Comparison of ENCODE assay signal across 24 cellular contexts in genomic region chr5:60402161-60402785, GRCh38.
"Had no signal": no experiment of that assay in that cellular context is flagged by ENCODE, and none has a peak within 500 bp of the region (broad histone marks: within the 10 kb centered on the region; RNA-seq: fewer than 3 reads in every experiment).

No MANE protein-coding gene starts in this region.

- H3K27me3 ChIP-seq: esophagus muscularis mucosa, foreskin keratinocyte, neutrophil, right lobe of liver, testis, tibial nerve, upper lobe of right lung, uterus had no signal

- H3K27me3 Mint-ChIP-seq: memory B cell; natural killer cell treated with Interleukin-12 subunit alpha and Interleukin-12 subunit beta and Interleukin-15 and Interleukin-18, amount 100 ng/mL, for 72 hours; progenitor cell of endocrine pancreas had no signal

- H3K36me3 Mint-ChIP-seq: natural killer cell treated with Interleukin-12 subunit alpha and Interleukin-12 subunit beta and Interleukin-15 and Interleukin-18, amount 100 ng/mL, for 72 hours; stimulated activated effector memory CD8-positive, alpha-beta T cell treated with anti-CD3 and anti-CD28 coated beads, Interleukin-12 subunit alpha, Interleukin-12 subunit beta, amount 100 ng/mL, for 72 hours had no signal

- H3K4me3 ChIP-seq: coronary artery, esophagus muscularis mucosa, lung, right lobe of liver, testis, tibial nerve, upper lobe of right lung, uterus had no signal

- DNase-seq: dermis blood vessel endothelial cell; effector memory CD4-positive, alpha-beta T cell; foreskin keratinocyte; kidney; right lobe of liver; small intestine; stimulated activated CD4-positive, alpha-beta T cell treated with anti-CD3 and anti-CD28 coated beads, Interleukin-15, amount 100 ng/mL, for 24 hours; stimulated activated CD4-positive, alpha-beta T cell treated with anti-CD3 and anti-CD28 coated beads, Interleukin-2, amount 100 ng/mL, for 48 hours; stimulated activated naive CD8-positive, alpha-beta T cell treated with anti-CD3 and anti-CD28 coated beads, Interleukin-15, Interleukin-2, amounts not matched to agents 100 U/mL and 50 U/mL, for 24 hours; substantia nigra; testis; upper lobe of right lung; uterus had no signal

- H3K9me3 Mint-ChIP-seq: memory B cell, neural crest cell had no signal

- H3K27ac Mint-ChIP-seq: memory B cell; natural killer cell treated with Interleukin-12 subunit alpha and Interleukin-12 subunit beta and Interleukin-15 and Interleukin-18, amount 100 ng/mL, for 72 hours; progenitor cell of endocrine pancreas; stimulated activated effector memory CD8-positive, alpha-beta T cell treated with anti-CD3 and anti-CD28 coated beads, Interleukin-12 subunit alpha, Interleukin-12 subunit beta, amount 100 ng/mL, for 72 hours had no signal

- H2AFZ ChIP-seq: parathyroid adenoma had no signal

- H3K36me3 ChIP-seq: esophagus muscularis mucosa, neutrophil, right lobe of liver, tibial nerve, upper lobe of right lung, uterus had no signal

- H3K9ac ChIP-seq: parathyroid adenoma had no signal

- H3K4me1 Mint-ChIP-seq: neural crest cell; stimulated activated effector memory CD8-positive, alpha-beta T cell treated with anti-CD3 and anti-CD28 coated beads, Interleukin-12 subunit alpha, Interleukin-12 subunit beta, amount 100 ng/mL, for 72 hours had no signal

- H3K4me1 ChIP-seq: foreskin keratinocyte, parathyroid adenoma, right lobe of liver, testis, tibial nerve, upper lobe of right lung, uterus had no signal

- H3K9me3 ChIP-seq: esophagus muscularis mucosa, neutrophil, right lobe of liver, testis, tibial nerve, upper lobe of right lung, uterus had no signal

- H3K79me2 ChIP-seq: parathyroid adenoma had no signal

- H3K4me3 Mint-ChIP-seq: memory B cell; natural killer cell treated with Interleukin-12 subunit alpha and Interleukin-12 subunit beta and Interleukin-15 and Interleukin-18, amount 100 ng/mL, for 72 hours; neural crest cell; stimulated activated effector memory CD8-positive, alpha-beta T cell treated with anti-CD3 and anti-CD28 coated beads, Interleukin-12 subunit alpha, Interleukin-12 subunit beta, amount 100 ng/mL, for 72 hours had no signal

- H3K27ac ChIP-seq: coronary artery, foreskin keratinocyte, neutrophil, parathyroid adenoma, right lobe of liver, testis, tibial nerve, upper lobe of right lung, uterus had no signal
